In the genomic region with DNA sequence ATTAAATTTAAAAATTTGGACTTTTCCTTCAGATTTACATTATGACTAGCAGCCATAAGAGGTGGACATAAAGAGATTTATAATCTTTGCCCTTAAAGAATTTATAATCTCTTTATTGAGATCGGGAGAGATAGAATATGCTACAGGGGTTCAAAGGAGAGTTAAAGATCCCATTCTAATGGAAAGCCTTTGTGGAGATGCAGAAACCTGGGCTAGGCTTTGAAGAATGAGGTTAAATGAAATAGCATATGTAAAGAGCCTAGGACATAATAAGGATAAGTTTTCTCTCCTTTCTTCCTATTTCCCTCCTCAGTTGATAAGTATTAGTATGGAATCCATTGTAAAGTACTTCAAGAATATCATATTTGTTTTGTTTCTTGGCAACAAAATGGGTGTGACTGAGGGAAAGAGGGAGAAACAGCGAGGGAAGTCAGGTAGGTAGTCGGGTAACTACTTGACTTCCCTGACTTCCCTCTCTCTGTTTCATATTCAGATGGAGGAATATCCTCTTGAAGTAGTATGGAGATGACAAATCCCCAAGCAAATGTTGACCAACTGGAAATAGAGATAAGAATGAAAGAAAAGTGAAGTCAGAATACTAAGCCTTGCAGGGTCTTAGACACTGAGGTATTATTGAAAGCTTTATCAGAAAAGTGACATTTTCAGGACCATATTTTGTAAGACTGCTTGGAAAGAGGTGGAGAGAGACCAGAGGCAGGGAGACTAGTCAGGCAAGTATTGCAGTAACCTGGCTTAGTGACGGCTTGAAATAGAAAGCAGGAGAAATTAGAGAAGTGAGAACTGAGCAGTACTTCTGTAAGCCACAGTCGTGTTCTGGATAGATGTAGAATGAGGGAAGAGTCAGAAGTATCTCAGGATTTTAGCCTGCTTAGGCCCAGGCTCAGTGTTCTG, we compare ENCODE assay signal across 9 cellular contexts.
DNase-seq lines count a peak whose midpoint lies in the region; ATAC-seq and FAIRE-seq lines count a peak whose summit lies in the region.
"Had no signal": no experiment of that assay in that cellular context is flagged by ENCODE, and none has a peak within 500 bp of the region (broad histone marks: within the 10 kb centered on the region; RNA-seq: fewer than 3 reads in every experiment).

No MANE protein-coding gene starts in this region.

- no peaks in the 10 kb centered on the region for H3K4me1 ChIP-seq in effector memory CD4-positive, alpha-beta T cell (ENCODE audit: control insufficient read depth, insufficient read depth, low read length, poor library complexity, severe bottlenecking)

- ATAC-seq in GM18519 (IDR thresholded peaks at IDR 0.05; ENCODE audit: low FRiP score, unreplicated experiment) (peak; percentile 87), HG02763 (IDR thresholded peaks at IDR 0.05; ENCODE audit: unreplicated experiment) (peak; percentile 97)

- H3K36me3 ChIP-seq in effector memory CD4-positive, alpha-beta T cell (ENCODE audit: control insufficient read depth, insufficient read depth, low read length): no peaks in the 10 kb centered on the region
- H3K36me3 ChIP-seq: HAP-1 had no signal

- H3K27ac ChIP-seq in effector memory CD4-positive, alpha-beta T cell (ENCODE audit: insufficient read depth, low read length, poor library complexity, severe bottlenecking): no peak overlapping the region

- no peaks in the 10 kb centered on the region for H3K27me3 ChIP-seq in effector memory CD4-positive, alpha-beta T cell (replicated peaks; ENCODE audit: control insufficient read depth, insufficient read depth, low read length, poor library complexity, severe bottlenecking)

- 0 out of 2 replicates have a peak overlapping the region, but pooled peaks have one; percentile 11 for H3K4me3 ChIP-seq in iPS-18c (ENCODE audit: insufficient read depth, low read depth, low read length)
- no peak overlapping the region for H3K4me3 ChIP-seq in effector memory CD4-positive, alpha-beta T cell (ENCODE audit: insufficient read depth, low read depth, low read length, poor library complexity, severe bottlenecking)
- H3K4me3 ChIP-seq: HAP-1 had no signal

- H3K9me3 ChIP-seq in iPS-18c (ENCODE audit: control insufficient read depth, insufficient read depth, low read length): no peaks in the 10 kb centered on the region
- H3K9me3 ChIP-seq in effector memory CD4-positive, alpha-beta T cell (ENCODE audit: control insufficient read depth, low read length): no peaks in the 10 kb centered on the region
- H3K9me3 ChIP-seq: HAP-1 had no signal

- no peak for FAIRE-seq in frontal cortex (lab: Jason Lieb, UNC)

- DNase-seq in NOMO-1 treated with DMSO at 0.1 percent for 48 hours (lab: John Stamatoyannopoulos, UW; ENCODE audit: unreplicated experiment) (peak; percentile 86), NCI-H2107 treated with DMSO at 0.1 percent for 48 hours (lab: John Stamatoyannopoulos, UW; ENCODE audit: unreplicated experiment) (no peak), cortex of kidney (lab: John Stamatoyannopoulos, UW) (no peak), frontal cortex (ENCODE audit: low spot score in 2 of 2) (no peak)
- DNase-seq in effector memory CD4-positive, alpha-beta T cell: no peak
